ENCODE assay signal across 17 cellular contexts in genomic region chr2:23293063-23293462, GRCh38.
A peak's percentile ranks its signal among the peaks of the same experiment; 100 is the strongest.
DNase-seq lines count a peak whose midpoint lies in the region; ATAC-seq and TF ChIP-seq lines count a peak whose summit lies in the region.
"Had no signal": no experiment of that assay in that cellular context is flagged by ENCODE, and none has a peak within 500 bp of the region (broad histone marks: within the 10 kb centered on the region; RNA-seq: fewer than 3 reads in every experiment).

No MANE protein-coding gene starts in this region.

- no peaks in the 10 kb centered on the region for H3K36me3 ChIP-seq in prostate gland
- H3K36me3 ChIP-seq: BLaER1 treated with 17β-estradiol and CSF1 and Interleukin-3, amounts not matched to agents 10 nM and 100 nM; gastroesophageal sphincter had no signal

- H3K4me1 ChIP-seq in prostate gland (replicated peaks): no peaks in the 10 kb centered on the region

- WGBS in prostate gland: 15% methylated on average over 6 of the region's 6 CpGs

- ATAC-seq in GM21381 (IDR thresholded peaks at IDR 0.05; ENCODE audit: unreplicated experiment) (no peak), GM19023 (IDR thresholded peaks at IDR 0.05; ENCODE audit: unreplicated experiment) (no peak)
- ATAC-seq: activated CD8-positive, alpha-beta T cell treated with anti-CD3 and anti-CD28 coated beads, Interleukin-2, amount 10 ng/mL, durations not matched to agents 7 days and 5 days; gastroesophageal sphincter; stimulated activated naive B cell treated with anti-CD40 and anti-IgM and Interleukin-4, amounts not matched to agents 10 μg/mL and 1 μg/mL and 100 μg/mL, for 72 hours had no signal

- peak overlapping the region; percentile 5 to 60 for H3K27ac ChIP-seq in prostate gland
- H3K27ac ChIP-seq: BLaER1 treated with 17β-estradiol and CSF1 and Interleukin-3, amounts not matched to agents 10 nM and 100 nM had no signal

- H3K27me3 ChIP-seq in prostate gland (replicated peaks; ENCODE audit: insufficient read depth): no peaks in the 10 kb centered on the region
- H3K27me3 ChIP-seq: BLaER1 treated with 17β-estradiol and CSF1 and Interleukin-3, amounts not matched to agents 10 nM and 100 nM; gastroesophageal sphincter had no signal

- DNase-seq in HT1080 (ENCODE audit: low read depth) (peak; percentile 47), SW480 (ENCODE audit: low spot score) (peak; percentile 21), foreskin melanocyte (peak; percentile 55), prostate gland (ENCODE audit: low spot score) (peak; percentile 64), NCI-H128 (lab: John Stamatoyannopoulos, UW; ENCODE audit: unreplicated experiment) (no peak)
- DNase-seq in NK-92 treated with Interleukin-12 subunit alpha and Interleukin-12 subunit beta, amount 100 ng/mL, for 24 hours (lab: John Stamatoyannopoulos, UW): no peak
- DNase-seq: activated CD8-positive, alpha-beta T cell treated with anti-CD3 and anti-CD28 coated beads, Interleukin-2, amount 10 ng/mL, durations not matched to agents 7 days and 5 days; effector CD8-positive, alpha-beta T cell; NCI-H510A treated with DMSO at 0.1 percent for 48 hours; retina; SHP77; stimulated activated CD4-positive, alpha-beta T cell treated with anti-CD3 and anti-CD28 coated beads, Interleukin-4, amount 100 ng/mL, for 4 hours; stimulated activated naive B cell treated with anti-CD40 and anti-IgM and Interleukin-4, amounts not matched to agents 10 μg/mL and 1 μg/mL and 100 μg/mL, for 72 hours had no signal

- no peak for TF ChIP-seq CTCF in prostate gland (IDR thresholded peaks at IDR 0.05)

- intact Hi-C loops in prostate gland (cut with DNase I): no loop called here

- no peak for TF ChIP-seq POLR2A in prostate gland (IDR thresholded peaks at IDR 0.05)

- H3K4me3 ChIP-seq in prostate gland: no peak overlapping the region
- H3K4me3 ChIP-seq: BLaER1 treated with 17β-estradiol and CSF1 and Interleukin-3, amounts not matched to agents 10 nM and 100 nM; gastroesophageal sphincter had no signal

- no peaks in the 10 kb centered on the region for H3K9me3 ChIP-seq in prostate gland
- H3K9me3 ChIP-seq: BLaER1 treated with 17β-estradiol and CSF1 and Interleukin-3, amounts not matched to agents 10 nM and 100 nM; gastroesophageal sphincter had no signal

Comparison
In these comparisons a context has a peak if more than half of its experiments do, and no peak if none do; other contexts are left out.
1. DNase-seq: peak in HT1080 (single experiment), SW480 (single experiment), foreskin melanocyte (single experiment) and prostate gland (single experiment); none in NK-92 treated with Interleukin-12 subunit alpha and Interleukin-12 subunit beta, amount 100 ng/mL, for 24 hours (single experiment) and NCI-H128 (single experiment).